In genomic region chr6:51292659-51293058, GRCh38 we compare ENCODE assay signal across 19 cellular contexts.
A peak's percentile ranks its signal among the peaks of the same experiment; 100 is the strongest.
DNase-seq lines count a peak whose midpoint lies in the region; ATAC-seq and TF ChIP-seq lines count a peak whose summit lies in the region.
"Had no signal": no experiment of that assay in that cellular context is flagged by ENCODE, and none has a peak within 500 bp of the region (broad histone marks: within the 10 kb centered on the region; RNA-seq: fewer than 3 reads in every experiment).

No MANE protein-coding gene starts in this region.

- H3K9me3 Mint-ChIP-seq in activated T-helper 1 cell treated with anti-CD3 and anti-CD28 coated beads, Interleukin-12 subunit alpha, Interleukin-12 subunit beta, Interleukin-2, Interleukin-4 antibody, amounts not matched to agents 30 ng/mL and 10 ng/mL and 1 ng/mL, durations not matched to agents 14 hours and 24 hours and 36 hours: no peaks in the 10 kb centered on the region
- H3K9me3 Mint-ChIP-seq: activated CD4-positive, alpha-beta T cell treated with anti-CD3 and anti-CD28 coated beads, Interleukin-2, amount 10 ng/mL, durations not matched to agents 24 days and 14 days; natural killer cell treated with Interleukin-12 subunit alpha and Interleukin-12 subunit beta and Interleukin-15 and Interleukin-18, amount 100 ng/mL, for 72 hours had no signal

- intact Hi-C loops in activated T-helper 1 cell treated with anti-CD3 and anti-CD28 coated beads, Interleukin-12 subunit alpha, Interleukin-12 subunit beta, Interleukin-2, Interleukin-4 antibody, amounts not matched to agents 30 ng/mL and 10 ng/mL and 1 ng/mL, durations not matched to agents 14 hours and 24 hours and 36 hours (cut with micrococcal nuclease): no loop called here

- no peak for TF ChIP-seq CTCF in fibroblast of mammary gland (conservative IDR thresholded peaks at IDR 0.05; ENCODE audit: control insufficient read depth, insufficient read depth, low read depth, low read length)
- TF ChIP-seq CTCF in retinal pigment epithelial cell (conservative IDR thresholded peaks at IDR 0.05; ENCODE audit: low read depth, low read length): no peak

- ATAC-seq in GM18870 (IDR thresholded peaks at IDR 0.05; ENCODE audit: unreplicated experiment) (no peak), GM21390 (IDR thresholded peaks at IDR 0.05; ENCODE audit: unreplicated experiment) (no peak)
- ATAC-seq: left cardiac atrium; natural killer cell treated with Interleukin-12 subunit alpha and Interleukin-12 subunit beta and Interleukin-15 and Interleukin-18, amount 100 ng/mL, for 72 hours had no signal

- DNase-seq in ELR (ENCODE audit: low read depth): peak; percentile 1
- DNase-seq in SW480 (ENCODE audit: low spot score): peak; percentile 1
- DNase-seq in fibroblast of mammary gland (ENCODE audit: low read depth): peak; percentile 7
- DNase-seq in retinal pigment epithelial cell (ENCODE audit: low read depth): peak; percentile 42
- DNase-seq in activated T-helper 1 cell treated with anti-CD3 and anti-CD28 coated beads, Interleukin-12 subunit alpha, Interleukin-12 subunit beta, Interleukin-2, Interleukin-4 antibody, amounts not matched to agents 30 ng/mL and 10 ng/mL and 1 ng/mL, durations not matched to agents 14 hours and 24 hours and 36 hours (ENCODE audit: low spot score): no peak
- no peak for DNase-seq in NCI-H748 treated with DMSO at 0.1 percent for 48 hours (lab: John Stamatoyannopoulos, UW)
- DNase-seq: activated CD4-positive, alpha-beta T cell treated with anti-CD3 and anti-CD28 coated beads, Interleukin-2, amount 10 ng/mL, durations not matched to agents 24 days and 14 days; CD8-positive, alpha-beta memory T cell; DND-41; left cardiac atrium; NCI-H1694 treated with DMSO at 0.1 percent for 48 hours; NCI-H526 treated with DMSO at 0.1 percent for 48 hours; SHP77; stimulated activated CD4-positive, alpha-beta T cell treated with anti-CD3 and anti-CD28 coated beads, Interleukin-1b, Interleukin-23, amount 100 ng/mL, for 48 hours; stimulated activated naive CD4-positive, alpha-beta T cell; T-helper 1 cell had no signal

- no peak overlapping the region for H3K27ac Mint-ChIP-seq in activated T-helper 1 cell treated with anti-CD3 and anti-CD28 coated beads, Interleukin-12 subunit alpha, Interleukin-12 subunit beta, Interleukin-2, Interleukin-4 antibody, amounts not matched to agents 30 ng/mL and 10 ng/mL and 1 ng/mL, durations not matched to agents 14 hours and 24 hours and 36 hours
- H3K27ac Mint-ChIP-seq: activated CD4-positive, alpha-beta T cell treated with anti-CD3 and anti-CD28 coated beads, Interleukin-2, amount 10 ng/mL, durations not matched to agents 24 days and 14 days; CD8-positive, alpha-beta memory T cell; natural killer cell treated with Interleukin-12 subunit alpha and Interleukin-12 subunit beta and Interleukin-15 and Interleukin-18, amount 100 ng/mL, for 72 hours had no signal

- H3K27me3 Mint-ChIP-seq in activated T-helper 1 cell treated with anti-CD3 and anti-CD28 coated beads, Interleukin-12 subunit alpha, Interleukin-12 subunit beta, Interleukin-2, Interleukin-4 antibody, amounts not matched to agents 30 ng/mL and 10 ng/mL and 1 ng/mL, durations not matched to agents 14 hours and 24 hours and 36 hours (ENCODE audit: insufficient read depth): no peaks in the 10 kb centered on the region
- H3K27me3 Mint-ChIP-seq: activated CD4-positive, alpha-beta T cell treated with anti-CD3 and anti-CD28 coated beads, Interleukin-2, amount 10 ng/mL, durations not matched to agents 24 days and 14 days; CD8-positive, alpha-beta memory T cell; natural killer cell treated with Interleukin-12 subunit alpha and Interleukin-12 subunit beta and Interleukin-15 and Interleukin-18, amount 100 ng/mL, for 72 hours had no signal

- H3K36me3 Mint-ChIP-seq in activated T-helper 1 cell treated with anti-CD3 and anti-CD28 coated beads, Interleukin-12 subunit alpha, Interleukin-12 subunit beta, Interleukin-2, Interleukin-4 antibody, amounts not matched to agents 30 ng/mL and 10 ng/mL and 1 ng/mL, durations not matched to agents 14 hours and 24 hours and 36 hours (ENCODE audit: low read depth): no peaks in the 10 kb centered on the region
- H3K36me3 Mint-ChIP-seq: CD8-positive, alpha-beta memory T cell; natural killer cell treated with Interleukin-12 subunit alpha and Interleukin-12 subunit beta and Interleukin-15 and Interleukin-18, amount 100 ng/mL, for 72 hours had no signal

- H3K4me1 Mint-ChIP-seq in activated T-helper 1 cell treated with anti-CD3 and anti-CD28 coated beads, Interleukin-12 subunit alpha, Interleukin-12 subunit beta, Interleukin-2, Interleukin-4 antibody, amounts not matched to agents 30 ng/mL and 10 ng/mL and 1 ng/mL, durations not matched to agents 14 hours and 24 hours and 36 hours (ENCODE audit: low read depth): no peaks in the 10 kb centered on the region
- H3K4me1 Mint-ChIP-seq: activated CD4-positive, alpha-beta T cell treated with anti-CD3 and anti-CD28 coated beads, Interleukin-2, amount 10 ng/mL, durations not matched to agents 24 days and 14 days; CD8-positive, alpha-beta memory T cell had no signal

- H3K4me3 ChIP-seq in fibroblast of mammary gland (ENCODE audit: control insufficient read depth, low read depth, low read length): no peak overlapping the region
- no peak overlapping the region for H3K4me3 ChIP-seq in retinal pigment epithelial cell (ENCODE audit: low read length)

- no peak overlapping the region for H3K4me3 Mint-ChIP-seq in activated T-helper 1 cell treated with anti-CD3 and anti-CD28 coated beads, Interleukin-12 subunit alpha, Interleukin-12 subunit beta, Interleukin-2, Interleukin-4 antibody, amounts not matched to agents 30 ng/mL and 10 ng/mL and 1 ng/mL, durations not matched to agents 14 hours and 24 hours and 36 hours
- H3K4me3 Mint-ChIP-seq: activated CD4-positive, alpha-beta T cell treated with anti-CD3 and anti-CD28 coated beads, Interleukin-2, amount 10 ng/mL, durations not matched to agents 24 days and 14 days; CD8-positive, alpha-beta memory T cell; natural killer cell treated with Interleukin-12 subunit alpha and Interleukin-12 subunit beta and Interleukin-15 and Interleukin-18, amount 100 ng/mL, for 72 hours had no signal

Comparison
In these comparisons a context has a peak if more than half of its experiments do, and no peak if none do; other contexts are left out.
1. DNase-seq: peak in ELR (single experiment), SW480 (single experiment), fibroblast of mammary gland (single experiment) and retinal pigment epithelial cell (single experiment); none in activated T-helper 1 cell treated with anti-CD3 and anti-CD28 coated beads, Interleukin-12 subunit alpha, Interleukin-12 subunit beta, Interleukin-2, Interleukin-4 antibody, amounts not matched to agents 30 ng/mL and 10 ng/mL and 1 ng/mL, durations not matched to agents 14 hours and 24 hours and 36 hours (single experiment) and NCI-H748 treated with DMSO at 0.1 percent for 48 hours (single experiment).